15 cellular contexts compared by ENCODE assay signal in the genomic region with DNA sequence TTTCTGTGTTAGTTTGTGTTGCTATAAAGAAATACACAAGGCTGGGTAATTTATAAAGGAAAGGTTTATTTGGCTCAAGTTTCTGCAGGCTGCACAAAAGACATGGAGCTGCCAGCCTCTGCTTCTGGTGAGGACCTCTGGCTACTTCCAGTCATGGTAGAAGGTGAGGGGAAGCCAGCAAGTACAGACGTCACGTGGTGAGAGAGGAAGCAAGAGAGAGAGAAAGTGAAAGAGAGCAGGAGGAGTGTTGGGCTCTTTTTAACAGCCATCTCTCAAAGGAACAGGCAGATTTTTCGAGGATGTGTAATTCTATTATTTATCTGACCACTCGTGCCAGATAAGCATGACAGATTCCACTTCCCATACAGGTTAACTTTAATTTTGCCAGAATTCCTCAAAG.
A peak's percentile ranks its signal among the peaks of the same experiment; 100 is the strongest.
DNase-seq lines count a peak whose midpoint lies in the region; ATAC-seq and TF ChIP-seq lines count a peak whose summit lies in the region.
"Had no signal": no experiment of that assay in that cellular context is flagged by ENCODE, and none has a peak within 500 bp of the region (broad histone marks: within the 10 kb centered on the region; RNA-seq: fewer than 3 reads in every experiment).

No MANE protein-coding gene starts in this region.

- H3K36me3 Mint-ChIP-seq in CD4-positive, alpha-beta T cell (ENCODE audit: low read depth), result no peaks in the 10 kb centered on the region
- H3K36me3 Mint-ChIP-seq: activated CD8-positive, alpha-beta memory T cell treated with anti-CD3 and anti-CD28 coated beads, Interleukin-2, amount 10 ng/mL, durations not matched to agents 7 days and 5 days had no signal

- no peak overlapping the region for H3K4me3 Mint-ChIP-seq in CD4-positive, alpha-beta T cell
- H3K4me3 Mint-ChIP-seq: activated CD8-positive, alpha-beta memory T cell treated with anti-CD3 and anti-CD28 coated beads, Interleukin-2, amount 10 ng/mL, durations not matched to agents 7 days and 5 days; effector memory CD8-positive, alpha-beta T cell had no signal

- H3K27ac ChIP-seq in left ventricle myocardium inferior (replicated peaks) (no peak overlapping the region), thoracic aorta (no peak overlapping the region)
- no peak overlapping the region for H3K27ac ChIP-seq in CD4-positive, alpha-beta T cell (ENCODE audit: low read depth, low read length)
- H3K27ac ChIP-seq: sigmoid colon had no signal

- ATAC-seq in left cardiac atrium, result peak; percentile 70 to 76
- peak; percentile 74 for ATAC-seq in HG03095 (IDR thresholded peaks at IDR 0.05; ENCODE audit: unreplicated experiment)
- ATAC-seq in thoracic aorta (ENCODE audit: insufficient number of reproducible peaks, low FRiP score, low read depth), result no peak
- no peak for ATAC-seq in CD4-positive, alpha-beta T cell (ENCODE audit: poor library complexity)
- ATAC-seq: activated CD8-positive, alpha-beta memory T cell treated with anti-CD3 and anti-CD28 coated beads, Interleukin-2, amount 10 ng/mL, durations not matched to agents 7 days and 5 days; effector memory CD8-positive, alpha-beta T cell had no signal

- H3K4me1 ChIP-seq in left ventricle myocardium inferior (no peaks in the 10 kb centered on the region), thoracic aorta (ENCODE audit: control insufficient read depth in 1 of 2, low read depth in 2 of 2) (no peaks in the 10 kb centered on the region)
- H3K4me1 ChIP-seq: sigmoid colon had no signal

- intact Hi-C loops in left cardiac atrium (cut with DNase I) (no loop called here), left ventricle myocardium inferior (cut with micrococcal nuclease) (no loop called here)
- intact Hi-C loops in CD4-positive, alpha-beta T cell (cut with DNase I, micrococcal nuclease), result no loop called here

- H3K27ac Mint-ChIP-seq in CD4-positive, alpha-beta T cell, result no peak overlapping the region
- H3K27ac Mint-ChIP-seq: activated CD8-positive, alpha-beta memory T cell treated with anti-CD3 and anti-CD28 coated beads, Interleukin-2, amount 10 ng/mL, durations not matched to agents 7 days and 5 days; effector memory CD8-positive, alpha-beta T cell had no signal

- H3K27me3 Mint-ChIP-seq in CD4-positive, alpha-beta T cell, result no peaks in the 10 kb centered on the region
- H3K27me3 Mint-ChIP-seq: activated CD8-positive, alpha-beta memory T cell treated with anti-CD3 and anti-CD28 coated beads, Interleukin-2, amount 10 ng/mL, durations not matched to agents 7 days and 5 days; effector memory CD8-positive, alpha-beta T cell had no signal

- POLR2A ChIA-PET in CD4-positive, alpha-beta T cell (lab: Charles Lee), result no interaction called here

- no peaks in the 10 kb centered on the region for H3K36me3 ChIP-seq in left ventricle myocardium inferior
- no peaks in the 10 kb centered on the region for H3K36me3 ChIP-seq in thoracic aorta
- H3K36me3 ChIP-seq: sigmoid colon had no signal

- CTCF ChIA-PET in CD4-positive, alpha-beta T cell (lab: Charles Lee), result no interaction called here

- no peak for DNase-seq in left cardiac atrium
- DNase-seq in left ventricle myocardium inferior, result no peak
- DNase-seq in RPMI8226, result peak; percentile 3
- DNase-seq in thoracic aorta (ENCODE audit: low spot score), result no peak
- no peak for DNase-seq in CD4-positive, alpha-beta T cell
- no peak for DNase-seq in activated CD4-positive, alpha-beta T cell treated with anti-CD3 and anti-CD28 coated beads for 1 hour
- DNase-seq in 8988T, result no peak
- DNase-seq: activated CD8-positive, alpha-beta memory T cell treated with anti-CD3 and anti-CD28 coated beads, Interleukin-2, amount 10 ng/mL, durations not matched to agents 7 days and 5 days; amniotic stem cell; effector memory CD8-positive, alpha-beta T cell; hippocampal formation; IMR-90; NCI-H2171; sigmoid colon had no signal

- peaks cover 14% of the 10 kb centered on the region for H3K9me3 Mint-ChIP-seq in CD4-positive, alpha-beta T cell

- H3K27me3 ChIP-seq in left ventricle myocardium inferior (ENCODE audit: low read depth) (no peaks in the 10 kb centered on the region), thoracic aorta (replicated peaks; ENCODE audit: insufficient read depth) (no peaks in the 10 kb centered on the region)
- H3K27me3 ChIP-seq in CD4-positive, alpha-beta T cell (ENCODE audit: control insufficient read depth, insufficient read depth, low read length), result no peaks in the 10 kb centered on the region
- H3K27me3 ChIP-seq: sigmoid colon had no signal

- H3K9me3 ChIP-seq in left ventricle myocardium inferior (replicated peaks) (no peaks in the 10 kb centered on the region), thoracic aorta (no peaks in the 10 kb centered on the region)
- no peaks in the 10 kb centered on the region for H3K9me3 ChIP-seq in CD4-positive, alpha-beta T cell (ENCODE audit: control insufficient read depth, low read length)
- H3K9me3 ChIP-seq: sigmoid colon had no signal

- no peak for TF ChIP-seq CTCF in left ventricle myocardium inferior (IDR thresholded peaks at IDR 0.05; ENCODE audit: borderline replicate concordance)
- TF ChIP-seq CTCF in thoracic aorta (IDR thresholded peaks at IDR 0.05), result no peak
- no peak for TF ChIP-seq CTCF in CD4-positive, alpha-beta T cell (IDR thresholded peaks at IDR 0.05)

- H3K4me1 Mint-ChIP-seq in CD4-positive, alpha-beta T cell (ENCODE audit: low read depth), result no peaks in the 10 kb centered on the region

- no peak overlapping the region for H3K4me3 ChIP-seq in left ventricle myocardium inferior
- peak overlapping the region; percentile 10 for H3K4me3 ChIP-seq in thoracic aorta
- H3K4me3 ChIP-seq: sigmoid colon had no signal

Comparison
In these comparisons a context has a peak if more than half of its experiments do, and no peak if none do; other contexts are left out.
1. ATAC-seq: peak in left cardiac atrium (2 of 2) and HG03095 (single experiment); none in thoracic aorta (single experiment) and CD4-positive, alpha-beta T cell (single experiment).